8 cellular contexts compared by ENCODE assay signal in genomic region chr9:105064248-105065118, GRCh38.
DNase-seq lines count a peak whose midpoint lies in the region; ATAC-seq, FAIRE-seq and TF ChIP-seq lines count a peak whose summit lies in the region.

No MANE protein-coding gene starts in this region.

- H3K27ac ChIP-seq in colonic mucosa (peak overlapping the region; percentile 72), stomach smooth muscle (ENCODE audit: low read length) (peak overlapping the region; percentile 60)

- H3K4me3 ChIP-seq in colonic mucosa = no peak overlapping the region
- peak overlapping the region; percentile 40 to 42 for H3K4me3 ChIP-seq in stomach smooth muscle (ENCODE audit: low read length in 2 of 2)

- H3K9ac ChIP-seq in colonic mucosa (ENCODE audit: low read depth in 2 of 2, low read length in 2 of 2) (peak overlapping the region in 1 of 2 donors; percentile 26), stomach smooth muscle (ENCODE audit: low read length in 2 of 2) (peak overlapping the region; percentile 13 to 25)

- H3K4me1 ChIP-seq in colonic mucosa = peaks cover 17% of the 10 kb centered on the region
- peaks cover 14% of the 10 kb centered on the region for H3K4me1 ChIP-seq in stomach smooth muscle (ENCODE audit: control insufficient read depth, insufficient read depth, low read length)

- H3K27me3 ChIP-seq in colonic mucosa = no peaks in the 10 kb centered on the region
- no peaks in the 10 kb centered on the region for H3K27me3 ChIP-seq in stomach smooth muscle (ENCODE audit: control insufficient read depth in 1 of 2, insufficient read depth in 2 of 2, low read length in 2 of 2)

- ATAC-seq in left lobe of liver (peak; percentile 92), HG03095 (IDR thresholded peaks at IDR 0.05; ENCODE audit: unreplicated experiment) (no peak)

- DNase-seq in DMS53 (lab: John Stamatoyannopoulos, UW) (peak; percentile 92), HTR-8/SVneo (ENCODE audit: insufficient read length, low spot score) (peak; percentile 79), NOMO-1 treated with dmso at 0.1 percent for 144 hours (lab: John Stamatoyannopoulos, UW; ENCODE audit: unreplicated experiment) (peak; percentile 14), colonic mucosa (peak; percentile 90), left lobe of liver (ENCODE audit: low spot score) (peak; percentile 93), NAMALWA (ENCODE audit: low spot score) (no peak)

- FAIRE-seq in HTR-8/SVneo (lab: Jason Lieb, UNC) = peak; percentile 28

- H3K36me3 ChIP-seq in colonic mucosa = no peaks in the 10 kb centered on the region
- no peaks in the 10 kb centered on the region for H3K36me3 ChIP-seq in stomach smooth muscle (ENCODE audit: control insufficient read depth in 2 of 2, insufficient read depth in 2 of 2, low read length in 2 of 2)

- no peaks in the 10 kb centered on the region for H3K9me3 ChIP-seq in colonic mucosa
- H3K9me3 ChIP-seq in stomach smooth muscle (ENCODE audit: control insufficient read depth in 2 of 2, low read length in 2 of 2) = no peaks in the 10 kb centered on the region

- intact Hi-C loops in colonic mucosa (cut with DNase I) = no loop called here

- TF ChIP-seq CTCF in colonic mucosa (IDR thresholded peaks at IDR 0.05) = no peak
